In the genomic region with DNA sequence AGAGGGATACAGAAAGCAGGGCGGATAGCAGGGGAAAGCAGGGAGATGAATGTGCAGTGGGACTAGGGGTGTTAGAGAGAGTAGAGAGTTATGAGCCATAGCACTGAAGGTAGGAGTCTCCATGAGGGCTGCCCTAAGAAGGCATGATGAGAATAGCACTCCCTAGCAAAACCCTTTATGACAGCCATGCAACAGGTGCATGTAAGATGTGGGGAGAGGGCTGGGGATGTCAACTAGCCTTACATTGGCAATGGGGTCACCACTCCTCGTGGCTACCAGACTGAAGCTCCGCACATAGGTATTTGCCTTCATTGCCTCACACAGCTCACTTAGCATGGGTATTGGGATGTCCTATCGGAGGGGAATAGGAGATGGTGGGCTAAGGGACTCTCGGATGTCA, we compare ENCODE assay signal across 20 cellular contexts. TPM values are rescaled to one million over a fixed set of nuclear protein-coding genes. Genes with fewer than 3 reads are reported as not detected.
"Had no signal": no experiment of that assay in that cellular context is flagged by ENCODE, and none has a peak within 500 bp of the region (broad histone marks: within the 10 kb centered on the region; RNA-seq: fewer than 3 reads in every experiment).

No MANE protein-coding gene starts in this region.

- H3K4me2 ChIP-seq: neural progenitor cell had no signal

- H3K36me3 ChIP-seq: neural progenitor cell had no signal

- H3K27ac Mint-ChIP-seq: activated CD4-positive, alpha-beta T cell treated with anti-CD3 and anti-CD28 coated beads, Interleukin-2, amount 10 ng/mL, durations not matched to agents 24 days and 14 days; activated CD8-positive, alpha-beta T cell treated with anti-CD3 and anti-CD28 coated beads for 36 hours; activated naive CD8-positive, alpha-beta T cell treated with anti-CD3 and anti-CD28 coated beads, Interleukin-2, amount 10 ng/mL, durations not matched to agents 7 days and 5 days; neural progenitor cell had no signal

- H3K4me3 ChIP-seq: dorsolateral prefrontal cortex, lung, neural progenitor cell, right atrium auricular region, testis had no signal

- H2AFZ ChIP-seq: neural progenitor cell had no signal

- H3K27me3 Mint-ChIP-seq: activated CD4-positive, alpha-beta T cell treated with anti-CD3 and anti-CD28 coated beads, Interleukin-2, amount 10 ng/mL, durations not matched to agents 24 days and 14 days; activated CD8-positive, alpha-beta T cell treated with anti-CD3 and anti-CD28 coated beads for 36 hours; activated naive CD8-positive, alpha-beta T cell treated with anti-CD3 and anti-CD28 coated beads, Interleukin-2, amount 10 ng/mL, durations not matched to agents 7 days and 5 days; progenitor cell of endocrine pancreas; type B pancreatic cell had no signal

- H3K27ac ChIP-seq: dorsolateral prefrontal cortex, neural progenitor cell, right atrium auricular region, testis had no signal

- DNase-seq: activated CD4-positive, alpha-beta T cell treated with anti-CD3 and anti-CD28 coated beads, Interleukin-2, amount 10 ng/mL, durations not matched to agents 24 days and 14 days; activated CD8-positive, alpha-beta T cell treated with anti-CD3 and anti-CD28 coated beads for 36 hours; activated effector memory CD4-positive, alpha-beta T cell treated with anti-CD3 and anti-CD28 coated beads, Interleukin-2, amount 50 U/mL, for 16 hours; activated naive CD8-positive, alpha-beta T cell treated with anti-CD3 and anti-CD28 coated beads, Interleukin-2, amount 10 ng/mL, durations not matched to agents 7 days and 5 days; activated T-cell treated with anti-CD3 and anti-CD28 coated beads, Interleukin-2, amount 50 U/mL, for 1 hour; caudate nucleus; dorsolateral prefrontal cortex; erythroblast; foreskin melanocyte; T-helper 9 cell; testis had no signal

- H3K4me3 Mint-ChIP-seq: activated CD4-positive, alpha-beta T cell treated with anti-CD3 and anti-CD28 coated beads, Interleukin-2, amount 10 ng/mL, durations not matched to agents 24 days and 14 days; activated CD8-positive, alpha-beta T cell treated with anti-CD3 and anti-CD28 coated beads for 36 hours; activated naive CD8-positive, alpha-beta T cell treated with anti-CD3 and anti-CD28 coated beads, Interleukin-2, amount 10 ng/mL, durations not matched to agents 7 days and 5 days; brain; neural progenitor cell; type B pancreatic cell had no signal

- H3K27me3 ChIP-seq: dorsolateral prefrontal cortex, neural progenitor cell, right atrium auricular region, testis had no signal

- H3K9me3 Mint-ChIP-seq: activated CD4-positive, alpha-beta T cell treated with anti-CD3 and anti-CD28 coated beads, Interleukin-2, amount 10 ng/mL, durations not matched to agents 24 days and 14 days; activated CD8-positive, alpha-beta T cell treated with anti-CD3 and anti-CD28 coated beads for 36 hours; activated naive CD8-positive, alpha-beta T cell treated with anti-CD3 and anti-CD28 coated beads, Interleukin-2, amount 10 ng/mL, durations not matched to agents 7 days and 5 days; brain; neural progenitor cell; type B pancreatic cell had no signal

- ATAC-seq: activated CD8-positive, alpha-beta T cell treated with anti-CD3 and anti-CD28 coated beads for 36 hours had no signal

- H3K9ac ChIP-seq: neural progenitor cell had no signal

- H3K9me3 ChIP-seq: right atrium auricular region, testis had no signal

RNA-seq across cellular contexts. Expression of gene TMOD4, which starts 4.6 kb away (rescaled TPM):
- total RNA-seq: right atrium auricular region, testis had no signal

RNA-seq across cellular contexts. Expression of gene TNFAIP8L2, which starts 14.7 kb away (rescaled TPM):
- total RNA-seq: myocyte, osteoblast, progenitor cell of endocrine pancreas had no signal
- polyA plus RNA-seq: keratinocyte had no signal
